ENCODE assay signal across 22 cellular contexts in genomic region chr16:84631882-84632281, GRCh38. TPM values are rescaled to one million over a fixed set of nuclear protein-coding genes. Genes with fewer than 3 reads are reported as not detected.
DNase-seq lines count a peak whose midpoint lies in the region; ATAC-seq and TF ChIP-seq lines count a peak whose summit lies in the region.
"Had no signal": no experiment of that assay in that cellular context is flagged by ENCODE, and none has a peak within 500 bp of the region (broad histone marks: within the 10 kb centered on the region; RNA-seq: fewer than 3 reads in every experiment).

No MANE protein-coding gene starts in this region.

- peaks cover 11% of the 10 kb centered on the region for H3K4me1 Mint-ChIP-seq in T-helper 2 cell treated with Interferon-gamma antibody and Interleukin-4, amounts not matched to agents 5 μg/mL and 100 μg/mL, for 36 hours (ENCODE audit: low read depth)
- peaks cover 23% of the 10 kb centered on the region for H3K4me1 Mint-ChIP-seq in nephron progenitor cell

- TF ChIP-seq CTCF in nephron progenitor cell (IDR thresholded peaks at IDR 0.05), result no peak

- H3K9me3 Mint-ChIP-seq in T-helper 2 cell treated with Interferon-gamma antibody and Interleukin-4, amounts not matched to agents 5 μg/mL and 100 μg/mL, for 36 hours, result no peaks in the 10 kb centered on the region
- H3K9me3 Mint-ChIP-seq in nephron progenitor cell, result no peaks in the 10 kb centered on the region

- ATAC-seq in GM18861 (IDR thresholded peaks at IDR 0.05; ENCODE audit: unreplicated experiment), result no peak
- ATAC-seq: A549, HCT116 had no signal

- peak overlapping the region; percentile 6 for H3K4me3 Mint-ChIP-seq in T-helper 2 cell treated with Interferon-gamma antibody and Interleukin-4, amounts not matched to agents 5 μg/mL and 100 μg/mL, for 36 hours
- H3K4me3 Mint-ChIP-seq in nephron progenitor cell, result no peak overlapping the region

- H3K36me3 Mint-ChIP-seq in T-helper 2 cell treated with Interferon-gamma antibody and Interleukin-4, amounts not matched to agents 5 μg/mL and 100 μg/mL, for 36 hours (ENCODE audit: low read depth), result no peaks in the 10 kb centered on the region
- H3K36me3 Mint-ChIP-seq in nephron progenitor cell (ENCODE audit: low read depth), result no peaks in the 10 kb centered on the region

- in situ Hi-C loops in SK-MEL-5 (cut with HindIII; ENCODE audit: low pct_unique_long_range_greater_than_20kb, low sequenced_read_pairs), result no loop called here

- H3K27me3 Mint-ChIP-seq in T-helper 2 cell treated with Interferon-gamma antibody and Interleukin-4, amounts not matched to agents 5 μg/mL and 100 μg/mL, for 36 hours (ENCODE audit: low read depth), result peaks cover 23% of the 10 kb centered on the region
- H3K27me3 Mint-ChIP-seq in nephron progenitor cell (ENCODE audit: low read depth, poor library complexity), result peaks cover 27% of the 10 kb centered on the region

- no peak overlapping the region for H3K27ac Mint-ChIP-seq in T-helper 2 cell treated with Interferon-gamma antibody and Interleukin-4, amounts not matched to agents 5 μg/mL and 100 μg/mL, for 36 hours
- peak overlapping the region; percentile 4 for H3K27ac Mint-ChIP-seq in nephron progenitor cell

- no peak for DNase-seq in T-helper 2 cell treated with Interferon-gamma antibody and Interleukin-4, amounts not matched to agents 5 μg/mL and 100 μg/mL, for 36 hours (ENCODE audit: low spot score)
- no peak for DNase-seq in T-helper 2 cell
- peak; percentile 40 for DNase-seq in GF-D8 (lab: John Stamatoyannopoulos, UW)
- DNase-seq in SK-MEL-5 (ENCODE audit: low read depth, low spot score), result peak; percentile 26
- DNase-seq in nephron progenitor cell, result no peak
- DNase-seq in activated T-cell treated with anti-CD3 and anti-CD28 coated beads for 4 hours, result no peak
- no peak for DNase-seq in activated gamma-delta T cell (lab: John Stamatoyannopoulos, UW)
- DNase-seq: activated naive CD4-positive, alpha-beta T cell; aorta; dermis blood vessel endothelial cell; glutamatergic neuron; KBM-7; MM.1S; NCI-H1694 treated with DMSO at 0.1 percent for 48 hours; NCI-H2171 treated with DMSO at 0.1 percent for 48 hours; NCI-H526 treated with DMSO at 0.1 percent for 48 hours; OCI-M1; stimulated activated CD4-positive, alpha-beta T cell treated with anti-CD3 and anti-CD28 coated beads, Interleukin-2, amount 100 ng/mL, for 48 hours; stimulated activated naive CD4-positive, alpha-beta T cell had no signal

RNA-seq across cellular contexts. Expression of gene COTL1, which starts 14.0 kb away (rescaled TPM):
- 159 and 171 TPM in 2 replicates for total RNA-seq in SK-MEL-5 (2014; rRNA removed; shearing (Covaris generic))
- polyA plus RNA-seq in SK-MEL-5 (2015; cell fraction: cytosol; rRNA removed), result 289 and 290 TPM in 2 replicates
- 32.8 and 33.8 TPM in 2 replicates for polyA plus RNA-seq in SK-MEL-5 (2015; cell fraction: nucleus; rRNA removed)

RNA-seq across cellular contexts. Expression of gene KLHL36, which starts 16.4 kb away (rescaled TPM):
- total RNA-seq in SK-MEL-5 (2014; rRNA removed; shearing (Covaris generic)), result 28.9 and 35.5 TPM in 2 replicates
- polyA plus RNA-seq in SK-MEL-5 (2015; cell fraction: cytosol; rRNA removed), result 29.3 and 43.2 TPM in 2 replicates
- polyA plus RNA-seq in SK-MEL-5 (2015; cell fraction: nucleus; rRNA removed), result 88.9 and 99.5 TPM in 2 replicates

Comparison
In these comparisons a context has a peak if more than half of its experiments do, and no peak if none do; other contexts are left out.
1. DNase-seq: peak in GF-D8 (single experiment) and SK-MEL-5 (single experiment); none in T-helper 2 cell treated with Interferon-gamma antibody and Interleukin-4, amounts not matched to agents 5 μg/mL and 100 μg/mL, for 36 hours (single experiment), T-helper 2 cell (0 of 5), nephron progenitor cell (single experiment), activated T-cell treated with anti-CD3 and anti-CD28 coated beads for 4 hours (single experiment) and activated gamma-delta T cell (single experiment).